ENCODE assay signal across 9 cellular contexts in the genomic region with DNA sequence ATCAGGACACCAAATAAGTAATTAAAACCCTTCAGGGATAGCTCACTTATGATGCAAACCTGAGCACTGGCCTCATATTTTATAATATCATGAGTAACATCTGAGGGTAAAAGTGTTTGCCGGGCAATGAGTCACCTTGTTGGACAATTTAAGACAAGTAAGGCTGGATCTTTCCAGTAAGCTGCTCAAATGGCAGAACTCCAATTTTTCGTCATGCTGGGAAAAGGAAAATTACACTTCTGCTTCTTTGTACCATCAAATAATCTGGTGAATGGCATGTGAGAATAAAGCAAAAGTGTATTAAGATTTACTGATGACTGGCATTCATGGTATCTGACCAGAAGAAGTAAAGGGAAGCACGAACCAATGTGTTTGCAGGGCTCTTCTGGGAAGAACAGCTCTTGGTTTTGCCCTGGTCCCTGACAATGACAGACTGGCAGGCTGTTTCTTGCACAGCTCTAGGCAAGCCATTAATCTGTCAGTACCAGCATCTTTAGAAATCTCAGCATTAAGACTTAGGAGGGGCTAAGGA.
DNase-seq lines count a peak whose midpoint lies in the region; ATAC-seq and TF ChIP-seq lines count a peak whose summit lies in the region.
"Had no signal": no experiment of that assay in that cellular context is flagged by ENCODE, and none has a peak within 500 bp of the region (broad histone marks: within the 10 kb centered on the region; RNA-seq: fewer than 3 reads in every experiment).

No MANE protein-coding gene starts in this region.

- peak; percentile 7 for DNase-seq in H7
- DNase-seq in RPMI7951 (ENCODE audit: low read depth) = peak; percentile 14
- DNase-seq in fibroblast of the aortic adventitia (ENCODE audit: low read depth) = peak; percentile 61
- peak; percentile 52 for DNase-seq in superior temporal gyrus (ENCODE audit: extremely low spot score)
- no peak for DNase-seq in naive thymus-derived CD8-positive, alpha-beta T cell
- DNase-seq in posterior cingulate gyrus = no peak
- DNase-seq: activated T-cell treated with anti-CD3 and anti-CD28 coated beads, Interleukin-2, amount 50 U/mL, for 1 hour; natural killer cell had no signal

- peaks cover 0 to 3% (median 0%) of the 10 kb centered on the region in 9 donors for H3K9me3 Mint-ChIP-seq in naive thymus-derived CD8-positive, alpha-beta T cell
- H3K9me3 Mint-ChIP-seq: natural killer cell had no signal

- no peaks in the 10 kb centered on the region for H3K36me3 ChIP-seq in H7 (replicated peaks; ENCODE audit: control insufficient read depth, insufficient read depth, low read length)

- H3K36me3 Mint-ChIP-seq in naive thymus-derived CD8-positive, alpha-beta T cell = peaks cover 8 to 12% (median 11%) of the 10 kb centered on the region in 3 donors

- H3K4me3 Mint-ChIP-seq in naive thymus-derived CD8-positive, alpha-beta T cell = no peak overlapping the region
- H3K4me3 Mint-ChIP-seq: natural killer cell had no signal

- H3K4me3 ChIP-seq in H7 (ENCODE audit: insufficient read depth, low read depth, low read length) = no peak overlapping the region
- no peak overlapping the region for H3K4me3 ChIP-seq in fibroblast of the aortic adventitia (ENCODE audit: low read depth, low read length)

- H3K27me3 Mint-ChIP-seq in naive thymus-derived CD8-positive, alpha-beta T cell = no peaks in the 10 kb centered on the region

- H3K27ac Mint-ChIP-seq in naive thymus-derived CD8-positive, alpha-beta T cell = no peak overlapping the region

- no peak for ATAC-seq in naive thymus-derived CD8-positive, alpha-beta T cell
- ATAC-seq in HG03095 (IDR thresholded peaks at IDR 0.05; ENCODE audit: unreplicated experiment) = no peak
- ATAC-seq: natural killer cell had no signal

- no peaks in the 10 kb centered on the region for H3K4me1 Mint-ChIP-seq in naive thymus-derived CD8-positive, alpha-beta T cell
- H3K4me1 Mint-ChIP-seq: natural killer cell had no signal

- no peaks in the 10 kb centered on the region for H3K27me3 ChIP-seq in H7 (ENCODE audit: control insufficient read depth, insufficient read depth, low read length)

- intact Hi-C loops in posterior cingulate gyrus (cut with DNase I) = no loop called here

- POLR2A ChIA-PET in naive thymus-derived CD8-positive, alpha-beta T cell (lab: Charles Lee) = no interaction called here

- TF ChIP-seq CTCF in fibroblast of the aortic adventitia (IDR thresholded peaks at IDR 0.05; ENCODE audit: insufficient read depth, low read length) = no peak

Comparison
In these comparisons a context has a peak if more than half of its experiments do, and no peak if none do; other contexts are left out.
1. DNase-seq: peak in H7 (single experiment), RPMI7951 (single experiment), fibroblast of the aortic adventitia (single experiment) and superior temporal gyrus (single experiment); none in naive thymus-derived CD8-positive, alpha-beta T cell (0 of 10) and posterior cingulate gyrus (0 of 10).